Comparison of ENCODE assay signal across 15 cellular contexts in genomic region chr17:76753061-76753961, GRCh38. TPM values are rescaled to one million over a fixed set of nuclear protein-coding genes. Genes with fewer than 3 reads are reported as not detected.
DNase-seq lines count a peak whose midpoint lies in the region; ATAC-seq and TF ChIP-seq lines count a peak whose summit lies in the region.
"Had no signal": no experiment of that assay in that cellular context is flagged by ENCODE, and none has a peak within 500 bp of the region (broad histone marks: within the 10 kb centered on the region; RNA-seq: fewer than 3 reads in every experiment).

No MANE protein-coding gene starts in this region.

- peaks cover 26 to 30% (median 27%) of the 10 kb centered on the region in 3 donors for H3K4me1 Mint-ChIP-seq in T-cell
- H3K4me1 Mint-ChIP-seq in MCF 10A (ENCODE audit: insufficient read depth, unreplicated experiment) = peaks cover 5% of the 10 kb centered on the region
- peaks cover 1% of the 10 kb centered on the region for H3K4me1 Mint-ChIP-seq in progenitor cell of endocrine pancreas (ENCODE audit: low read depth)

- H3K36me3 Mint-ChIP-seq in T-cell = peaks cover 30% of the 10 kb centered on the region
- H3K36me3 Mint-ChIP-seq in MCF 10A (ENCODE audit: insufficient read depth, unreplicated experiment) = peaks cover 27% of the 10 kb centered on the region
- H3K36me3 Mint-ChIP-seq in progenitor cell of endocrine pancreas (ENCODE audit: insufficient read depth) = peaks cover 19% of the 10 kb centered on the region

- no peaks in the 10 kb centered on the region for H3K9me3 ChIP-seq in HEK293 (ENCODE audit: control insufficient read depth, insufficient read depth, low read depth, low read length)
- H3K9me3 ChIP-seq: neutrophil, stomach had no signal

- TF ChIP-seq CTCF in HEK293 (tag by site-specific recombination; IDR thresholded peaks at IDR 0.05) = no peak
- TF ChIP-seq CTCF in MCF 10A (IDR thresholded peaks at IDR 0.05; ENCODE audit: unreplicated experiment) = no peak
- TF ChIP-seq CTCF in progenitor cell of endocrine pancreas (IDR thresholded peaks at IDR 0.05; ENCODE audit: unreplicated experiment) = no peak

- CTCF ChIA-PET in HEK293 (lab: Yijun Ruan, JAX) (interaction anchor here (0.6 kb wide), 1 partner anchor 39 kb away, joined by 5 read pairs; no protein-coding TSS in a partner anchor), T-cell (lab: Charles Lee) (interaction anchor here in 1 of 2 donors (0.6 kb wide), 3 partner anchors 210 to 546 kb away, joined by 3 read pairs; no protein-coding TSS in a partner anchor), MCF 10A (lab: Yijun Ruan, JAX) (interaction anchor here (0.6 kb wide), 1 partner anchor 103 kb away, joined by 3 read pairs; no protein-coding TSS in a partner anchor)

- no TSS peak for BruUV-seq in MCF 10A (replicated peaks; lab: Mats Ljungman, UMichigan)

- no peak overlapping the region for H3K4me3 ChIP-seq in HEK293 (ENCODE audit: low read depth, low read length)
- H3K4me3 ChIP-seq: stomach had no signal

- H3K9me3 Mint-ChIP-seq in T-cell = no peaks in the 10 kb centered on the region
- H3K9me3 Mint-ChIP-seq in MCF 10A (ENCODE audit: unreplicated experiment) = no peaks in the 10 kb centered on the region
- H3K9me3 Mint-ChIP-seq in progenitor cell of endocrine pancreas (ENCODE audit: low read depth) = peaks cover 3% of the 10 kb centered on the region

- H3K4me3 Mint-ChIP-seq in T-cell = peak overlapping the region; percentile 87 to 94 (median 90)
- peak overlapping the region; percentile 66 for H3K4me3 Mint-ChIP-seq in MCF 10A (ENCODE audit: unreplicated experiment)
- H3K4me3 Mint-ChIP-seq in progenitor cell of endocrine pancreas (ENCODE audit: low read depth) = no peak overlapping the region

- H3K27ac Mint-ChIP-seq in T-cell (peak overlapping the region; percentile 98 to 99), MCF 10A (ENCODE audit: low read depth, unreplicated experiment) (peak overlapping the region; percentile 59), progenitor cell of endocrine pancreas (peak overlapping the region; percentile 49)

- POLR2A ChIA-PET in HEK293 (lab: Yijun Ruan, JAX) = interaction anchor here (0.7 kb wide), 1 partner anchor 222 kb away, joined by 4 read pairs; no protein-coding TSS in a partner anchor
- POLR2A ChIA-PET in T-cell (lab: Charles Lee) = interaction anchor here (0.5 to 1.0 kb wide), 4 partner anchors 20 to 30 kb away, joined by 3 to 4 read pairs (median 3); no protein-coding TSS in a partner anchor
- POLR2A ChIA-PET in MCF 10A (lab: Yijun Ruan, JAX) = interaction anchor here (0.7 kb wide), 1 partner anchor 14 kb away, joined by 3 read pairs; no protein-coding TSS in a partner anchor

- H3K27me3 Mint-ChIP-seq in T-cell (no peaks in the 10 kb centered on the region), MCF 10A (ENCODE audit: insufficient read depth, unreplicated experiment) (no peaks in the 10 kb centered on the region), progenitor cell of endocrine pancreas (no peaks in the 10 kb centered on the region)

- no peak overlapping the region for H3K27ac ChIP-seq in HEK293 (ENCODE audit: extremely low read depth, low read depth, low read length)
- H3K27ac ChIP-seq: neutrophil had no signal

- intact Hi-C loops in MCF 10A (cut with micrococcal nuclease) = no loop called here
- intact Hi-C loops in posterior cingulate gyrus (cut with DNase I) = no loop called here

- peaks cover 52 to 65% of the 10 kb centered on the region in 2 experiments for H3K36me3 ChIP-seq in HEK293 (ENCODE audit: control insufficient read depth in 2 of 2, insufficient read depth in 1 of 2, low read length in 2 of 2)

- ATAC-seq in T-cell (replicated peaks in 1 of 4) = peak; percentile 87 to 92 (median 88)
- ATAC-seq in GM19023 (IDR thresholded peaks at IDR 0.05; ENCODE audit: unreplicated experiment) = no peak

- DNase-seq in T-cell (peak in 32 of 34 experiments; percentile 9 to 80 (median 41)), MCF 10A (ENCODE audit: unreplicated experiment) (no peak), progenitor cell of endocrine pancreas (ENCODE audit: low spot score, unreplicated experiment) (no peak), posterior cingulate gyrus (no peak), SW 1271 (lab: John Stamatoyannopoulos, UW) (no peak)
- DNase-seq: Calu3, foreskin fibroblast, H7, kidney glomerular epithelial cell, NCI-H187 treated with DMSO at 0.1 percent for 48 hours, stomach, T1000 had no signal

- H3K4me1 ChIP-seq in HEK293 (ENCODE audit: control insufficient read depth, insufficient read depth, low read length) = no peaks in the 10 kb centered on the region
- H3K4me1 ChIP-seq: stomach had no signal

TF ChIP-seq in HEK293, 187 proteins besides CTCF, POLR2A, EP300 and RAD21:
- TF ChIP-seq ZFHX2 (tag by site-specific recombination; conservative IDR thresholded peaks at IDR 0.05) = 0 out of 2 replicates have a peak, but pooled peaks have one; percentile 27
- TF ChIP-seq SP7 (tag by site-specific recombination; IDR thresholded peaks at IDR 0.05) = no peak

RNA-seq across cellular contexts. Expression of gene MFSD11, which starts 15.4 kb away (rescaled TPM):
- total RNA-seq in T-cell (10 to 100 TPM; 30.5 to 41.5 (median 34.6) TPM), MCF 10A (2022) (11.6 and 13.8 TPM in 2 replicates), progenitor cell of endocrine pancreas (35.6 and 38.7 TPM in 2 replicates)

RNA-seq across cellular contexts. Expression of gene SRSF2, which starts 16.2 kb away (rescaled TPM):
- 100 to 1,000 TPM; 349 to 413 (median 382) TPM for total RNA-seq in T-cell
- 161 and 168 TPM in 2 replicates for total RNA-seq in MCF 10A (2022)
- 265 and 276 TPM in 2 replicates for total RNA-seq in progenitor cell of endocrine pancreas

RNA-seq across cellular contexts. Expression of gene METTL23, which starts 26.7 kb away (rescaled TPM):
- total RNA-seq in T-cell (10 to 100 TPM; 46.9 to 70.1 (median 60.0) TPM), MCF 10A (2022) (35.1 and 37.1 TPM in 2 replicates), progenitor cell of endocrine pancreas (28.2 TPM in 2 replicates)

RNA-seq across cellular contexts. Expression of gene JMJD6, which starts 26.9 kb away (rescaled TPM):
- total RNA-seq in T-cell (100 to 1,000 TPM in 1 of 5 donors, 10 to 100 TPM in 4; 48.7 to 155 (median 56.6) TPM), MCF 10A (2022) (29.4 and 45.8 TPM in 2 replicates), progenitor cell of endocrine pancreas (24.1 and 25.6 TPM in 2 replicates)

RNA-seq across cellular contexts. Expression of gene MXRA7, which starts 42.5 kb away (rescaled TPM):
- total RNA-seq in T-cell = 10 to 100 TPM in 3 of 5 donors, 1 to 10 TPM in 2; 5.9 to 14.7 (median 13.5) TPM
- 33.6 and 35.1 TPM in 2 replicates for total RNA-seq in MCF 10A (2022)
- 93.3 and 94.9 TPM in 2 replicates for total RNA-seq in progenitor cell of endocrine pancreas

Comparison
In these comparisons a context has a peak if more than half of its experiments do, and no peak if none do; other contexts are left out.
1. DNase-seq: peak in T-cell (32 of 34); none in MCF 10A (single experiment), progenitor cell of endocrine pancreas (single experiment), posterior cingulate gyrus (0 of 10) and SW 1271 (0 of 2).
2. Peak in every context shown above with its lines, with median percentiles within 50 percentile points of each other: H3K27ac Mint-ChIP-seq.